Comparison of ENCODE assay signal across 24 cellular contexts in genomic region chr1:153899509-153899908, GRCh38. TPM values are rescaled to one million over a fixed set of nuclear protein-coding genes. Genes with fewer than 3 reads are reported as not detected.
DNase-seq lines count a peak whose midpoint lies in the region; ATAC-seq and TF ChIP-seq lines count a peak whose summit lies in the region.
"Had no signal": no experiment of that assay in that cellular context is flagged by ENCODE, and none has a peak within 500 bp of the region (broad histone marks: within the 10 kb centered on the region; RNA-seq: fewer than 3 reads in every experiment).

No MANE protein-coding gene starts in this region.

- no peak overlapping the region for H3K4me3 Mint-ChIP-seq in activated naive CD4-positive, alpha-beta T cell treated with anti-CD3 and anti-CD28 coated beads, Interleukin-2, amount 10 ng/mL, durations not matched to agents 7 days and 5 days
- H3K4me3 Mint-ChIP-seq in activated naive CD8-positive, alpha-beta T cell treated with anti-CD3 and anti-CD28 coated beads, Interleukin-2, amount 50 U/mL, for 24 hours = no peak overlapping the region
- no peak overlapping the region for H3K4me3 Mint-ChIP-seq in chondrocyte (ENCODE audit: unreplicated experiment)
- H3K4me3 Mint-ChIP-seq: CD8-positive, alpha-beta memory T cell had no signal

- H3K9me3 ChIP-seq in Panc1 (ENCODE audit: control insufficient read depth, insufficient read depth, low read depth, low read length) (no peaks in the 10 kb centered on the region), left lung (no peaks in the 10 kb centered on the region)
- H3K9me3 ChIP-seq: Peyer's patch, SJCRH30 had no signal

- no peaks in the 10 kb centered on the region for H3K27me3 Mint-ChIP-seq in activated naive CD4-positive, alpha-beta T cell treated with anti-CD3 and anti-CD28 coated beads, Interleukin-2, amount 10 ng/mL, durations not matched to agents 7 days and 5 days
- no peaks in the 10 kb centered on the region for H3K27me3 Mint-ChIP-seq in activated naive CD8-positive, alpha-beta T cell treated with anti-CD3 and anti-CD28 coated beads, Interleukin-2, amount 50 U/mL, for 24 hours
- H3K27me3 Mint-ChIP-seq in chondrocyte (ENCODE audit: low read depth) = no peaks in the 10 kb centered on the region
- H3K27me3 Mint-ChIP-seq: CD8-positive, alpha-beta memory T cell had no signal

- peaks cover 19% of the 10 kb centered on the region for H3K36me3 Mint-ChIP-seq in activated naive CD4-positive, alpha-beta T cell treated with anti-CD3 and anti-CD28 coated beads, Interleukin-2, amount 10 ng/mL, durations not matched to agents 7 days and 5 days
- peaks cover 17% of the 10 kb centered on the region for H3K36me3 Mint-ChIP-seq in activated naive CD8-positive, alpha-beta T cell treated with anti-CD3 and anti-CD28 coated beads, Interleukin-2, amount 50 U/mL, for 24 hours (ENCODE audit: low read depth)
- peaks cover 2% of the 10 kb centered on the region for H3K36me3 Mint-ChIP-seq in chondrocyte (ENCODE audit: low read depth)

- no peak overlapping the region for H3K27ac ChIP-seq in Panc1 (ENCODE audit: low read length)
- H3K27ac ChIP-seq in left lung = no peak overlapping the region
- H3K27ac ChIP-seq: BLaER1 treated with 17β-estradiol and CSF1 and Interleukin-3, amounts not matched to agents 10 nM and 100 nM; Peyer's patch; SJCRH30 had no signal

- H3K9me3 Mint-ChIP-seq in activated naive CD4-positive, alpha-beta T cell treated with anti-CD3 and anti-CD28 coated beads, Interleukin-2, amount 10 ng/mL, durations not matched to agents 7 days and 5 days = no peaks in the 10 kb centered on the region
- no peaks in the 10 kb centered on the region for H3K9me3 Mint-ChIP-seq in activated naive CD8-positive, alpha-beta T cell treated with anti-CD3 and anti-CD28 coated beads, Interleukin-2, amount 50 U/mL, for 24 hours
- H3K9me3 Mint-ChIP-seq in chondrocyte (ENCODE audit: low read depth) = no peaks in the 10 kb centered on the region
- H3K9me3 Mint-ChIP-seq: CD8-positive, alpha-beta memory T cell had no signal

- ATAC-seq in Panc1 = no peak
- no peak for ATAC-seq in activated naive CD8-positive, alpha-beta T cell treated with anti-CD3 and anti-CD28 coated beads, Interleukin-2, amount 50 U/mL, for 24 hours
- peak; percentile 73 for ATAC-seq in left lung
- no peak for ATAC-seq in GM21529 (IDR thresholded peaks at IDR 0.05; ENCODE audit: unreplicated experiment)

- no peak for DNase-seq in activated naive CD4-positive, alpha-beta T cell treated with anti-CD3 and anti-CD28 coated beads, Interleukin-2, amount 10 ng/mL, durations not matched to agents 7 days and 5 days
- DNase-seq in activated naive CD4-positive, alpha-beta T cell treated with anti-CD3 and anti-CD28 coated beads, Interleukin-2, amount 50 U/mL, for 16 hours = no peak
- no peak for DNase-seq in Panc1 (ENCODE audit: low read depth, low spot score)
- DNase-seq in activated naive CD8-positive, alpha-beta T cell treated with anti-CD3 and anti-CD28 coated beads, Interleukin-2, amount 50 U/mL, for 24 hours = no peak
- DNase-seq in left lung = no peak
- no peak for DNase-seq in DMS53 treated with DMSO at 0.1 percent for 48 hours (lab: John Stamatoyannopoulos, UW; ENCODE audit: unreplicated experiment)
- no peak for DNase-seq in chondrocyte (ENCODE audit: low spot score)
- DNase-seq: 8988T; Calu3; CD8-positive, alpha-beta memory T cell; DMS153; H7; MM.1S; NCI-H1048; NCI-H1436; NCI-H187 treated with DMSO at 0.1 percent for 48 hours; NCI-H226; NCI-H524; NCI-H774; NK-92 treated with Interleukin-12 subunit alpha and Interleukin-12 subunit beta, amount 100 ng/mL, for 24 hours; Peyer's patch; SJCRH30 had no signal

- POLR2A ChIA-PET in Panc1 (lab: Charles Lee) = no interaction called here

- CTCF ChIA-PET in activated naive CD4-positive, alpha-beta T cell treated with anti-CD3 and anti-CD28 coated beads, Interleukin-2, amount 10 ng/mL, durations not matched to agents 7 days and 5 days (lab: Charles Lee) = no interaction called here
- CTCF ChIA-PET in Panc1 (lab: Charles Lee) = no interaction called here

- peak overlapping the region; percentile 12 for H3K27ac Mint-ChIP-seq in activated naive CD4-positive, alpha-beta T cell treated with anti-CD3 and anti-CD28 coated beads, Interleukin-2, amount 10 ng/mL, durations not matched to agents 7 days and 5 days
- peak overlapping the region; percentile 46 for H3K27ac Mint-ChIP-seq in activated naive CD8-positive, alpha-beta T cell treated with anti-CD3 and anti-CD28 coated beads, Interleukin-2, amount 50 U/mL, for 24 hours
- H3K27ac Mint-ChIP-seq in chondrocyte (ENCODE audit: unreplicated experiment) = no peak overlapping the region

- in situ Hi-C loops in Panc1 (cut with HindIII; ENCODE audit: low pct_unique_long_range_greater_than_20kb, low sequenced_read_pairs) = no loop called here

- no peak overlapping the region for H3K4me3 ChIP-seq in Panc1 (ENCODE audit: low read depth in 2 of 2, low read length in 2 of 2)
- no peak overlapping the region for H3K4me3 ChIP-seq in left lung
- H3K4me3 ChIP-seq: BLaER1 treated with 17β-estradiol and CSF1 and Interleukin-3, amounts not matched to agents 10 nM and 100 nM; Peyer's patch; SJCRH30 had no signal

- BruUV-seq in Panc1 (replicated peaks; lab: Mats Ljungman, UMichigan) = TSS peak; percentile 30

- intact Hi-C loops in Panc1 (cut with micrococcal nuclease; ENCODE audit: unreplicated experiment) = no loop called here
- intact Hi-C loops in left lung (cut with DNase I) = no loop called here

- H3K4me1 ChIP-seq in Panc1 (ENCODE audit: control insufficient read depth, insufficient read depth, low read length) (no peaks in the 10 kb centered on the region), left lung (peaks cover 0 to 17% of the 10 kb centered on the region in 2 donors)
- H3K4me1 ChIP-seq: Peyer's patch had no signal

- H3K36me3 ChIP-seq in Panc1 (ENCODE audit: control insufficient read depth, insufficient read depth, low read length) = no peaks in the 10 kb centered on the region
- peaks cover 0 to 38% of the 10 kb centered on the region in 2 donors for H3K36me3 ChIP-seq in left lung

- peaks cover 9% of the 10 kb centered on the region for H3K4me1 Mint-ChIP-seq in activated naive CD4-positive, alpha-beta T cell treated with anti-CD3 and anti-CD28 coated beads, Interleukin-2, amount 10 ng/mL, durations not matched to agents 7 days and 5 days
- peaks cover 10% of the 10 kb centered on the region for H3K4me1 Mint-ChIP-seq in activated naive CD8-positive, alpha-beta T cell treated with anti-CD3 and anti-CD28 coated beads, Interleukin-2, amount 50 U/mL, for 24 hours
- peaks cover 14% of the 10 kb centered on the region for H3K4me1 Mint-ChIP-seq in chondrocyte (ENCODE audit: low read depth)

- H3K27me3 ChIP-seq in Panc1 (ENCODE audit: control insufficient read depth, insufficient read depth, low read length) = no peaks in the 10 kb centered on the region
- H3K27me3 ChIP-seq in left lung = no peaks in the 10 kb centered on the region
- H3K27me3 ChIP-seq: BLaER1 treated with 17β-estradiol and CSF1 and Interleukin-3, amounts not matched to agents 10 nM and 100 nM; Peyer's patch; SJCRH30 had no signal

- TF ChIP-seq CTCF in Panc1 (IDR thresholded peaks at IDR 0.05) (no peak), left lung (IDR thresholded peaks at IDR 0.05) (no peak), chondrocyte (IDR thresholded peaks at IDR 0.05) (no peak)

RNA-seq across cellular contexts. Expression of gene GATAD2B, which starts 23.3 kb away (rescaled TPM):
- total RNA-seq in Panc1 (2021; ENCODE audit: unreplicated experiment) (47.2 TPM), left lung (10 to 100 TPM; 36.8 to 41.5 TPM), chondrocyte (46.4 to 48.1 TPM (median 47.0 TPM) in 3 replicates)
- 10.9 TPM for polyA plus RNA-seq in Panc1 (2012; ENCODE audit: insufficient read length)

RNA-seq across cellular contexts. Expression of gene DENND4B, which starts 47.0 kb away (rescaled TPM):
- 56.2 TPM for total RNA-seq in Panc1 (2021; ENCODE audit: unreplicated experiment)
- polyA plus RNA-seq in Panc1 (2012; ENCODE audit: insufficient read length) = 57.3 TPM
- total RNA-seq in left lung = 100 to 1,000 TPM in 1 of 2 donors, 10 to 100 TPM in 1; 49.5 to 106 TPM
- total RNA-seq in chondrocyte = 32.1 to 36.7 TPM (median 36.2 TPM) in 3 replicates

RNA-seq across cellular contexts. Expression of gene CRTC2, which starts 58.9 kb away (rescaled TPM):
- 39.3 TPM for total RNA-seq in Panc1 (2021; ENCODE audit: unreplicated experiment)
- polyA plus RNA-seq in Panc1 (2012; ENCODE audit: insufficient read length) = 47.6 TPM
- 10 to 100 TPM; 39.7 to 54.3 TPM for total RNA-seq in left lung
- total RNA-seq in chondrocyte = 24.2 to 32.5 TPM (median 30.9 TPM) in 3 replicates
